In genomic region chr11:59810189-59810910, GRCh38 we compare ENCODE assay signal across 8 cellular contexts. TPM values are rescaled to one million over a fixed set of nuclear protein-coding genes. Genes with fewer than 3 reads are reported as not detected.
DNase-seq lines count a peak whose midpoint lies in the region; ATAC-seq and TF ChIP-seq lines count a peak whose summit lies in the region.

Gene MRPL16, minus strand, starts transcription at chr11:59810778. Its CDS starts 120 bp downstream, at chr11:59810658.

- H3K9me3 ChIP-seq in BLaER1 treated with 17β-estradiol and CSF1 and Interleukin-3, amounts not matched to agents 10 nM and 100 nM (replicated peaks in 1 of 11): no peaks in the 10 kb centered on the region

- peak within 1 kb of the TSS; percentile 71 to 91 (median 82) for H3K27ac ChIP-seq in BLaER1 treated with 17β-estradiol and CSF1 and Interleukin-3, amounts not matched to agents 10 nM and 100 nM
- peak within 1 kb of the TSS; percentile 72 to 89 for H3K27ac ChIP-seq in coronary artery

- H3K27me3 ChIP-seq in BLaER1 treated with 17β-estradiol and CSF1 and Interleukin-3, amounts not matched to agents 10 nM and 100 nM: no peaks in the 10 kb centered on the region

- ATAC-seq in HG03460 (IDR thresholded peaks at IDR 0.05; ENCODE audit: unreplicated experiment) (peak; percentile 93), left lobe of liver (peak; percentile 99)

- TF ChIP-seq CTCF in coronary artery (IDR thresholded peaks at IDR 0.05): no peak

- peak within 1 kb of the TSS; percentile 80 to 99 (median 88) for H3K4me3 ChIP-seq in BLaER1 treated with 17β-estradiol and CSF1 and Interleukin-3, amounts not matched to agents 10 nM and 100 nM
- peak within 1 kb of the TSS; percentile 98 for H3K4me3 ChIP-seq in coronary artery

- H3K4me1 ChIP-seq in BLaER1 treated with 17β-estradiol and CSF1 and Interleukin-3, amounts not matched to agents 10 nM and 100 nM: peaks cover 15 to 30% (median 20%) of the 10 kb centered on the region in 10 experiments

- DNase-seq in GM19240 (ENCODE audit: insufficient read length, low spot score) (peak; percentile 47), NCI-H524 treated with DMSO at 0.1 percent for 48 hours (lab: John Stamatoyannopoulos, UW) (peak; percentile 72), coronary artery (ENCODE audit: low spot score) (peak; percentile 89), left lobe of liver (ENCODE audit: low spot score) (peak; percentile 90)
- DNase-seq in activated CD4-positive, alpha-beta T cell treated with anti-CD3 and anti-CD28 coated beads for 48 hours: peak; percentile 94
- DNase-seq in stimulated activated CD4-positive, alpha-beta T cell treated with anti-CD3 and anti-CD28 coated beads, Interleukin-2, amount 100 ng/mL, for 4 hours (ENCODE audit: low read depth): peak; percentile 79

- peak within 1 kb of the TSS; percentile 83 to 95 (median 90) for H3K9ac ChIP-seq in BLaER1 treated with 17β-estradiol and CSF1 and Interleukin-3, amounts not matched to agents 10 nM and 100 nM

- H3K36me3 ChIP-seq in BLaER1 treated with 17β-estradiol and CSF1 and Interleukin-3, amounts not matched to agents 10 nM and 100 nM: peaks cover 34 to 41% (median 37%) of the 10 kb centered on the region in 11 experiments

- peaks cover 0 to 10% (median 0%) of the 10 kb centered on the region in 11 experiments; a peak in 2 of 22 replicates for H4K20me1 ChIP-seq in BLaER1 treated with 17β-estradiol and CSF1 and Interleukin-3, amounts not matched to agents 10 nM and 100 nM

- H3K4me2 ChIP-seq in BLaER1 treated with 17β-estradiol and CSF1 and Interleukin-3, amounts not matched to agents 10 nM and 100 nM: peak within 1 kb of the TSS; percentile 81 to 96 (median 88)

RNA-seq across cellular contexts. Expression of gene MRPL16, which starts in this region (rescaled TPM):
- 34.3 TPM for total RNA-seq in left lobe of liver

Comparison
In these comparisons a context has a peak if more than half of its experiments do, and no peak if none do; other contexts are left out.
1. Peak in every context shown above with its lines: DNase-seq, ATAC-seq, H3K4me3 ChIP-seq and H3K27ac ChIP-seq.